Comparison of ENCODE assay signal across 8 cellular contexts in the genomic region with DNA sequence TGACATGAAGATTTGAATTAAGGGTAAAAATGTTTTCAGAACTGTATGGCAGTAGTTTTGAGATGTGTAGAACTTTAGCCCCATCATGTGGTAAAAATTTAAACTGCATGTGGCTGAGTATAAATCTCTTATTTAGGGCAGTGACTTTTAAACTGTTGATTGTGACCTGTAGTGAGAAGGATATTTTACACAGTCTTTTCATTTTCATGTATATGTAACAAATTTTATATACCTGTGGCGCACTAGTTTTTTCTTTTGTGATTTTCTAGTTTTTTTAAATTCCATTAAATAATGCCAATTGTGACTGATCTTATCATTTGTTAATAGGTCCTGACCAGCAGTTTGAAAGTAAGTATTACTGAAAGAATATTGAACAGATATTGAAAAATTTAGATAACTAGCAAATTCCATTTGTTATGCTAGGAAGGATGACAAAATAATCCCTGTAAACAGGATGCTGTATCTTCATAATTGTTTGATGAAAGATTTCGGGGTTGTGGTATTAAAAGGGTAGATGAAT. TPM values are rescaled to one million over a fixed set of nuclear protein-coding genes. Genes with fewer than 3 reads are reported as not detected.
A peak's percentile ranks its signal among the peaks of the same experiment; 100 is the strongest.
DNase-seq lines count a peak whose midpoint lies in the region; ATAC-seq, FAIRE-seq and TF ChIP-seq lines count a peak whose summit lies in the region.

No MANE protein-coding gene starts in this region.

- FAIRE-seq in endometrium (lab: Jason Lieb, UNC): peak; percentile 94

- peak; percentile 34 for TF ChIP-seq CTCF in GM13976 (IDR thresholded peaks at IDR 0.05; ENCODE audit: borderline replicate concordance, control extremely low read depth, extremely low read depth, insufficient read depth, missing control alignments)

- ATAC-seq in GM19467 (IDR thresholded peaks at IDR 0.05; ENCODE audit: unreplicated experiment) (no peak), HG03520 (IDR thresholded peaks at IDR 0.05; ENCODE audit: unreplicated experiment) (no peak)

- in situ Hi-C loops in GM13976 (cut with MboI; ENCODE audit: low sequenced_read_pairs, unreplicated experiment): loop anchor here (10.0 kb wide), 1 partner anchor 326 kb away; no protein-coding TSS in a partner anchor

- DNase-seq in CD1c-positive myeloid dendritic cell (ENCODE audit: extremely low spot score): peak; percentile 80
- peak; percentile 49 for DNase-seq in GM13976 (ENCODE audit: low spot score)
- DNase-seq in LHCN-M2 (ENCODE audit: low read depth): peak; percentile 56
- DNase-seq in SW 1271 (lab: John Stamatoyannopoulos, UW): peak; percentile 22 to 76
- peak; percentile 77 for DNase-seq in midbrain (lab: John Stamatoyannopoulos, UW)

RNA-seq across cellular contexts. Expression of a gene that starts 47.2 kb away (rescaled TPM):
- 47.8 and 48.5 TPM in 2 replicates for total RNA-seq in LHCN-M2 (2014; rRNA removed)
- 15.7 TPM for polyA plus RNA-seq in LHCN-M2 (2012)
